In genomic region chr10:60570941-60571340, GRCh38 we compare ENCODE assay signal across 21 cellular contexts.
A peak's percentile ranks its signal among the peaks of the same experiment; 100 is the strongest.
DNase-seq lines count a peak whose midpoint lies in the region; ATAC-seq, FAIRE-seq and TF ChIP-seq lines count a peak whose summit lies in the region.
"Had no signal": no experiment of that assay in that cellular context is flagged by ENCODE, and none has a peak within 500 bp of the region (broad histone marks: within the 10 kb centered on the region; RNA-seq: fewer than 3 reads in every experiment).

No MANE protein-coding gene starts in this region.

- in situ Hi-C loops in HepG2 (cut with HindIII; ENCODE audit: extremely low pct_ligation_motif_present, low pct_unique_long_range_greater_than_20kb): no loop called here

- H3K4me3 ChIP-seq in astrocyte (ENCODE audit: insufficient read depth, low read depth, low read length): peak overlapping the region; percentile 79
- H3K4me3 ChIP-seq in HepG2 (replicated peaks in 1 of 3; ENCODE audit: insufficient read depth in 1 of 3, low read depth in 2 of 3, low read length in 3 of 3): no peak overlapping the region
- H3K4me3 ChIP-seq: body of pancreas, GM12878, left lung had no signal

- H3K4me3 Mint-ChIP-seq in activated CD4-positive, alpha-beta memory T cell treated with anti-CD3 and anti-CD28 coated beads for 36 hours: peak overlapping the region; percentile 67
- H3K4me3 Mint-ChIP-seq in activated CD4-positive, alpha-beta memory T cell treated with anti-CD3 and anti-CD28 coated beads, Interleukin-2, amount 10 ng/mL, durations not matched to agents 7 days and 5 days: no peak overlapping the region
- H3K4me3 Mint-ChIP-seq in astrocyte (ENCODE audit: unreplicated experiment) (no peak overlapping the region), nephron progenitor cell (peak overlapping the region; percentile 88)
- H3K4me3 Mint-ChIP-seq: CD4-positive, CD25-positive, alpha-beta regulatory T cell had no signal

- H3K27ac Mint-ChIP-seq in activated CD4-positive, alpha-beta memory T cell treated with anti-CD3 and anti-CD28 coated beads for 36 hours: peak overlapping the region; percentile 19
- H3K27ac Mint-ChIP-seq in activated CD4-positive, alpha-beta memory T cell treated with anti-CD3 and anti-CD28 coated beads, Interleukin-2, amount 10 ng/mL, durations not matched to agents 7 days and 5 days: no peak overlapping the region
- H3K27ac Mint-ChIP-seq in astrocyte (ENCODE audit: unreplicated experiment): no peak overlapping the region
- no peak overlapping the region for H3K27ac Mint-ChIP-seq in nephron progenitor cell
- H3K27ac Mint-ChIP-seq: CD4-positive, CD25-positive, alpha-beta regulatory T cell had no signal

- intact Hi-C loops in activated CD4-positive, alpha-beta memory T cell treated with anti-CD3 and anti-CD28 coated beads for 36 hours (cut with micrococcal nuclease): loop anchor here (5.0 kb wide), 1 partner anchor 206 kb away; the partner anchor contains the start of gene CDK1
- intact Hi-C loops in HepG2 (cut with micrococcal nuclease; ENCODE audit: unreplicated experiment): no loop called here

- H3K9me3 Mint-ChIP-seq in activated CD4-positive, alpha-beta memory T cell treated with anti-CD3 and anti-CD28 coated beads for 36 hours: peaks cover 7% of the 10 kb centered on the region
- H3K9me3 Mint-ChIP-seq in activated CD4-positive, alpha-beta memory T cell treated with anti-CD3 and anti-CD28 coated beads, Interleukin-2, amount 10 ng/mL, durations not matched to agents 7 days and 5 days: no peaks in the 10 kb centered on the region
- H3K9me3 Mint-ChIP-seq in astrocyte (ENCODE audit: unreplicated experiment) (peaks cover 19% of the 10 kb centered on the region), nephron progenitor cell (peaks cover 21% of the 10 kb centered on the region)

- no peak for TF ChIP-seq RAD21 in HepG2 (CRISPR knock-in tag; IDR thresholded peaks at IDR 0.05)

- TF ChIP-seq CTCF in D721Med (IDR thresholded peaks at IDR 0.05; ENCODE audit: insufficient read depth, missing control alignments) (no peak), astrocyte (IDR thresholded peaks at IDR 0.05; ENCODE audit: insufficient read depth, low read depth, low read length) (no peak), nephron progenitor cell (IDR thresholded peaks at IDR 0.05) (no peak), HepG2 (CRISPR knock-in tag; IDR thresholded peaks at IDR 0.05) (no peak)

- H4K20me1 ChIP-seq in astrocyte (ENCODE audit: insufficient read depth, low read length) (no peaks in the 10 kb centered on the region), HepG2 (ENCODE audit: insufficient read depth, low read length) (no peaks in the 10 kb centered on the region)

- H3K9me3 ChIP-seq in astrocyte (ENCODE audit: insufficient read depth, low read depth, low read length) (no peaks in the 10 kb centered on the region), HepG2 (ENCODE audit: low read length) (no peaks in the 10 kb centered on the region)
- H3K9me3 ChIP-seq: body of pancreas, left lung had no signal

- ATAC-seq in HG03095 (IDR thresholded peaks at IDR 0.05; ENCODE audit: unreplicated experiment) (no peak), HepG2 (no peak)
- ATAC-seq: activated CD4-positive, CD25-positive, alpha-beta regulatory T cell treated with anti-CD3 and anti-CD28 coated beads, Interleukin-2, amount 50 U/mL, for 24 hours; body of pancreas; GM12878; left lung had no signal

- CTCF ChIA-PET in activated CD4-positive, alpha-beta memory T cell treated with anti-CD3 and anti-CD28 coated beads for 36 hours (lab: Charles Lee): interaction anchor here (0.6 to 1.1 kb wide), 3 partner anchors 10 to 456 kb away, joined by 3 read pairs; no protein-coding TSS in a partner anchor
- CTCF ChIA-PET in activated CD4-positive, alpha-beta memory T cell treated with anti-CD3 and anti-CD28 coated beads, Interleukin-2, amount 10 ng/mL, durations not matched to agents 7 days and 5 days (lab: Charles Lee): no interaction called here
- CTCF ChIA-PET in HepG2 (lab: Yijun Ruan, JAX; ENCODE audit: low intra/inter-chr PET ratio, low total read pairs): no interaction called here

- no peak for DNase-seq in activated CD4-positive, alpha-beta memory T cell treated with anti-CD3 and anti-CD28 coated beads for 36 hours
- no peak for DNase-seq in activated CD4-positive, alpha-beta memory T cell treated with anti-CD3 and anti-CD28 coated beads, Interleukin-2, amount 10 ng/mL, durations not matched to agents 7 days and 5 days
- no peak for DNase-seq in D721Med (ENCODE audit: insufficient read length, low spot score)
- no peak for DNase-seq in astrocyte (ENCODE audit: low read depth)
- no peak for DNase-seq in nephron progenitor cell
- DNase-seq in GM19239 (ENCODE audit: insufficient read length, low spot score): no peak
- no peak for DNase-seq in HepG2 (ENCODE audit: low spot score)
- DNase-seq: activated CD8-positive, alpha-beta memory T cell treated with anti-CD3 and anti-CD28 coated beads, Interleukin-2, amount 50 U/mL, for 4 hours; activated naive CD4-positive, alpha-beta T cell treated with anti-CD3 and anti-CD28 coated beads, Interleukin-2, amount 50 U/mL, for 16 hours; body of pancreas; CD4-positive, CD25-positive, alpha-beta regulatory T cell; cortex of kidney; H7; Kasumi-1; left lung; NCI-H1048; T1000 had no signal

- TF ChIP-seq POLR2A in HepG2 (IDR thresholded peaks at IDR 0.05; ENCODE audit: insufficient read depth in 1 of 2, low read depth in 2 of 2, low read length in 2 of 2): no peak

- H3K9ac ChIP-seq in astrocyte (ENCODE audit: low read length): no peak overlapping the region
- no peak overlapping the region for H3K9ac ChIP-seq in HepG2 (ENCODE audit: insufficient read depth, low read depth, low read length)

- H3K4me1 ChIP-seq in astrocyte (ENCODE audit: insufficient read depth, low read length) (peaks cover 4% of the 10 kb centered on the region), HepG2 (ENCODE audit: insufficient read depth, low read length) (no peaks in the 10 kb centered on the region)
- H3K4me1 ChIP-seq: left lung had no signal

- no TSS peak for BruUV-seq in HepG2 (replicated peaks; lab: Mats Ljungman, UMichigan)

- H3K27me3 ChIP-seq in astrocyte (ENCODE audit: insufficient read depth, low read length) (no peaks in the 10 kb centered on the region), HepG2 (ENCODE audit: control insufficient read depth in 1 of 2, insufficient read depth in 2 of 2, low read length in 2 of 2) (0 out of 5 replicates have a peak, but pooled peaks cover 0 to 3% of the 10 kb centered on the region in 2 experiments)
- H3K27me3 ChIP-seq: body of pancreas, left lung had no signal

- POLR2A ChIA-PET in activated CD4-positive, alpha-beta memory T cell treated with anti-CD3 and anti-CD28 coated beads for 36 hours (lab: Charles Lee): no interaction called here
- POLR2A ChIA-PET in activated CD4-positive, alpha-beta memory T cell treated with anti-CD3 and anti-CD28 coated beads, Interleukin-2, amount 10 ng/mL, durations not matched to agents 7 days and 5 days (lab: Charles Lee): interaction anchor here (0.6 kb wide), 1 partner anchor 1723 kb away, joined by 5 read pairs; no protein-coding TSS in a partner anchor
- POLR2A ChIA-PET in HepG2 (lab: Yijun Ruan, JAX): no interaction called here

- H3K79me2 ChIP-seq in astrocyte (ENCODE audit: insufficient read depth, low read length) (peaks cover 24% of the 10 kb centered on the region), HepG2 (ENCODE audit: insufficient read depth, low read length) (no peaks in the 10 kb centered on the region)

- H3K4me2 ChIP-seq in astrocyte (ENCODE audit: low read length) (peak overlapping the region; percentile 64), HepG2 (ENCODE audit: low read depth, low read length) (no peak overlapping the region)

- H3K36me3 Mint-ChIP-seq in activated CD4-positive, alpha-beta memory T cell treated with anti-CD3 and anti-CD28 coated beads for 36 hours: peaks cover 15% of the 10 kb centered on the region
- H3K36me3 Mint-ChIP-seq in activated CD4-positive, alpha-beta memory T cell treated with anti-CD3 and anti-CD28 coated beads, Interleukin-2, amount 10 ng/mL, durations not matched to agents 7 days and 5 days (ENCODE audit: low read depth): peaks cover 8% of the 10 kb centered on the region
- H3K36me3 Mint-ChIP-seq in astrocyte (ENCODE audit: low read depth, unreplicated experiment) (no peaks in the 10 kb centered on the region), nephron progenitor cell (ENCODE audit: low read depth) (peaks cover 17% of the 10 kb centered on the region)
- H3K36me3 Mint-ChIP-seq: CD4-positive, CD25-positive, alpha-beta regulatory T cell had no signal

- FAIRE-seq in D721Med (lab: Jason Lieb, UNC) (peak; percentile 80), astrocyte (lab: Jason Lieb, UNC) (no peak), GM19239 (lab: Jason Lieb, UNC) (no peak), HepG2 (lab: Jason Lieb, UNC) (no peak)
- FAIRE-seq: endothelial cell of umbilical vein, GM12878 had no signal

- peaks cover 57% of the 10 kb centered on the region for H3K4me1 Mint-ChIP-seq in activated CD4-positive, alpha-beta memory T cell treated with anti-CD3 and anti-CD28 coated beads for 36 hours (ENCODE audit: low read depth)
- peaks cover 56% of the 10 kb centered on the region for H3K4me1 Mint-ChIP-seq in activated CD4-positive, alpha-beta memory T cell treated with anti-CD3 and anti-CD28 coated beads, Interleukin-2, amount 10 ng/mL, durations not matched to agents 7 days and 5 days
- peaks cover 15% of the 10 kb centered on the region for H3K4me1 Mint-ChIP-seq in astrocyte (ENCODE audit: low read depth, unreplicated experiment)
- H3K4me1 Mint-ChIP-seq in nephron progenitor cell: peaks cover 40% of the 10 kb centered on the region

- TF ChIP-seq EP300 in HepG2 (IDR thresholded peaks at IDR 0.05; ENCODE audit: low read depth in 2 of 2, low read length in 2 of 2) (no peak), HepG2 (CRISPR knock-in tag; IDR thresholded peaks at IDR 0.05; ENCODE audit: borderline replicate concordance) (no peak)

- no peaks in the 10 kb centered on the region for H3K27me3 Mint-ChIP-seq in activated CD4-positive, alpha-beta memory T cell treated with anti-CD3 and anti-CD28 coated beads for 36 hours
- no peaks in the 10 kb centered on the region for H3K27me3 Mint-ChIP-seq in activated CD4-positive, alpha-beta memory T cell treated with anti-CD3 and anti-CD28 coated beads, Interleukin-2, amount 10 ng/mL, durations not matched to agents 7 days and 5 days
- H3K27me3 Mint-ChIP-seq in astrocyte (ENCODE audit: low read depth, unreplicated experiment): no peaks in the 10 kb centered on the region
- no peaks in the 10 kb centered on the region for H3K27me3 Mint-ChIP-seq in nephron progenitor cell (ENCODE audit: low read depth, poor library complexity)

- H3K36me3 ChIP-seq in astrocyte (ENCODE audit: insufficient read depth, low read length) (no peaks in the 10 kb centered on the region), HepG2 (replicated peaks in 1 of 2; ENCODE audit: control insufficient read depth in 1 of 2, insufficient read depth in 2 of 2, low read length in 2 of 2) (no peaks in the 10 kb centered on the region)
- H3K36me3 ChIP-seq: left lung had no signal

- H2AFZ ChIP-seq in astrocyte (ENCODE audit: low read depth, low read length): no peak overlapping the region
- H2AFZ ChIP-seq in HepG2 (ENCODE audit: low read length): no peak overlapping the region

- 16% methylated on average over 3 of the region's 3 CpGs for WGBS in HepG2 (ENCODE audit: low lambda C conversion rate)

- no peak overlapping the region for H3K27ac ChIP-seq in astrocyte (ENCODE audit: low read depth, low read length)
- H3K27ac ChIP-seq in HepG2 (ENCODE audit: extremely low read length, insufficient read depth, low read length): no peak overlapping the region
- H3K27ac ChIP-seq: body of pancreas, left lung had no signal

Comparison
In these comparisons a context has a peak if more than half of its experiments do, and no peak if none do; other contexts are left out.
1. H3K4me3 Mint-ChIP-seq: peak in activated CD4-positive, alpha-beta memory T cell treated with anti-CD3 and anti-CD28 coated beads for 36 hours (single experiment) and nephron progenitor cell (single experiment); none in activated CD4-positive, alpha-beta memory T cell treated with anti-CD3 and anti-CD28 coated beads, Interleukin-2, amount 10 ng/mL, durations not matched to agents 7 days and 5 days (single experiment) and astrocyte (single experiment).